Comparison of ENCODE assay signal across 8 cellular contexts in genomic region chr9:2126331-2126789, GRCh38.
DNase-seq lines count a peak whose midpoint lies in the region; ATAC-seq and TF ChIP-seq lines count a peak whose summit lies in the region.

No MANE protein-coding gene starts in this region.

- intact Hi-C loops in CD4-positive, alpha-beta memory T cell (cut with micrococcal nuclease), result no loop called here

- CTCF ChIA-PET in CD4-positive, alpha-beta memory T cell (lab: Charles Lee; ENCODE audit: partially characterized antibody), result interaction anchor here (2.0 to 2.1 kb wide), 2 partner anchors 8 to 10 kb away, joined by 6 to 7 read pairs; no protein-coding TSS in a partner anchor

- no peak overlapping the region for H2AFZ ChIP-seq in parathyroid adenoma

- peaks cover 33 to 69% (median 52%) of the 10 kb centered on the region in 4 donors for H3K4me1 Mint-ChIP-seq in CD4-positive, alpha-beta memory T cell
- H3K4me1 Mint-ChIP-seq in T-helper 17 cell, result peaks cover 52% of the 10 kb centered on the region

- no peak overlapping the region for H3K9ac ChIP-seq in parathyroid adenoma

- no peaks in the 10 kb centered on the region for H3K27me3 Mint-ChIP-seq in CD4-positive, alpha-beta memory T cell
- H3K27me3 Mint-ChIP-seq in T-helper 17 cell, result no peaks in the 10 kb centered on the region

- H3K27me3 ChIP-seq in CD4-positive, alpha-beta memory T cell (ENCODE audit: insufficient read depth, low read length), result no peaks in the 10 kb centered on the region
- no peaks in the 10 kb centered on the region for H3K27me3 ChIP-seq in parathyroid adenoma (ENCODE audit: control insufficient read depth, insufficient read depth, low read length)

- DNase-seq in CD4-positive, alpha-beta memory T cell, result no peak
- DNase-seq in T-helper 17 cell (no peak), fibroblast of villous mesenchyme (ENCODE audit: low read depth) (peak; percentile 26), NCI-H2029 treated with DMSO at 0.1 percent for 48 hours (lab: John Stamatoyannopoulos, UW) (no peak), NCI-H345 treated with DMSO at 0.1 percent for 48 hours (lab: John Stamatoyannopoulos, UW; ENCODE audit: unreplicated experiment) (no peak)

- peaks cover 0 to 1% (median 0%) of the 10 kb centered on the region in 8 donors for H3K9me3 Mint-ChIP-seq in CD4-positive, alpha-beta memory T cell

- no peaks in the 10 kb centered on the region for H3K9me3 ChIP-seq in CD4-positive, alpha-beta memory T cell (ENCODE audit: control insufficient read depth in 1 of 2, low read length in 2 of 2)
- H3K9me3 ChIP-seq in T-helper 17 cell (ENCODE audit: control insufficient read depth, low read length, poor library complexity, severe bottlenecking) (no peaks in the 10 kb centered on the region), parathyroid adenoma (ENCODE audit: control insufficient read depth, low read length) (no peaks in the 10 kb centered on the region)

- POLR2A ChIA-PET in CD4-positive, alpha-beta memory T cell (lab: Charles Lee; ENCODE audit: partially characterized antibody), result no interaction called here

- H3K36me3 Mint-ChIP-seq in CD4-positive, alpha-beta memory T cell, result peaks cover 62 to 83% of the 10 kb centered on the region in 2 donors
- H3K36me3 Mint-ChIP-seq in T-helper 17 cell (ENCODE audit: low read depth), result peaks cover 6% of the 10 kb centered on the region

- peak overlapping the region; percentile 18 for H3K27ac ChIP-seq in CD4-positive, alpha-beta memory T cell (ENCODE audit: low read depth, low read length)
- peak overlapping the region; percentile 66 for H3K27ac ChIP-seq in parathyroid adenoma

- peaks cover 11% of the 10 kb centered on the region for H3K79me2 ChIP-seq in parathyroid adenoma

- peaks cover 23% of the 10 kb centered on the region for H3K4me1 ChIP-seq in CD4-positive, alpha-beta memory T cell (ENCODE audit: insufficient read depth, low read length)
- peaks cover 22% of the 10 kb centered on the region for H3K4me1 ChIP-seq in parathyroid adenoma

- H3K4me3 ChIP-seq in CD4-positive, alpha-beta memory T cell (ENCODE audit: low read length in 2 of 2), result no peak overlapping the region
- H3K4me3 ChIP-seq in fibroblast of villous mesenchyme (ENCODE audit: low read depth, low read length) (peak overlapping the region; percentile 35), parathyroid adenoma (ENCODE audit: low read depth, low read length) (peak overlapping the region; percentile 23)

- H3K27ac Mint-ChIP-seq in CD4-positive, alpha-beta memory T cell, result peak overlapping the region; percentile 43 to 91 (median 71)
- peak overlapping the region; percentile 82 for H3K27ac Mint-ChIP-seq in T-helper 17 cell

- peak overlapping the region in 7 of 8 donors; percentile 44 to 76 (median 64) for H3K4me3 Mint-ChIP-seq in CD4-positive, alpha-beta memory T cell
- peak overlapping the region; percentile 52 for H3K4me3 Mint-ChIP-seq in T-helper 17 cell

- H3K36me3 ChIP-seq in CD4-positive, alpha-beta memory T cell (ENCODE audit: insufficient read depth, low read length), result peaks cover 34% of the 10 kb centered on the region
- no peaks in the 10 kb centered on the region for H3K36me3 ChIP-seq in parathyroid adenoma (ENCODE audit: control insufficient read depth, insufficient read depth, low read length)

- no peak for TF ChIP-seq CTCF in fibroblast of villous mesenchyme (IDR thresholded peaks at IDR 0.05; ENCODE audit: insufficient read depth, low read depth, low read length)
- no peak for TF ChIP-seq CTCF in parathyroid adenoma (IDR thresholded peaks at IDR 0.05)

- H3K4me2 ChIP-seq in parathyroid adenoma (ENCODE audit: low read length), result peak overlapping the region; percentile 61

- ATAC-seq in T-helper 17 cell, result no peak
- ATAC-seq in HG03442 (IDR thresholded peaks at IDR 0.05; ENCODE audit: unreplicated experiment), result no peak
- ATAC-seq in HG02798 (IDR thresholded peaks at IDR 0.05; ENCODE audit: poor library complexity, unreplicated experiment), result no peak

Comparison
In these comparisons a context has a peak if more than half of its experiments do, and no peak if none do; other contexts are left out.
1. H3K4me3 ChIP-seq: peak in fibroblast of villous mesenchyme (single experiment) and parathyroid adenoma (single experiment); none in CD4-positive, alpha-beta memory T cell (0 of 2).